In genomic region chr6:117441824-117442264, GRCh38 we compare ENCODE assay signal across 1 cellular context.
TF ChIP-seq lines count a peak whose summit lies in the region.

No MANE protein-coding gene starts in this region.

TF ChIP-seq in HepG2, 621 proteins besides CTCF, POLR2A, EP300 and RAD21 (continued from another document and continues in another):
- TF ChIP-seq ZBTB39 (CRISPR knock-in tag; IDR thresholded peaks at IDR 0.05) (peak; percentile 60; the same call in 1 of the 2 replicates), ZNF883 (CRISPR knock-in tag; IDR thresholded peaks at IDR 0.05; ENCODE audit: not compliant biosample characterization) (no peak), DR1 (CRISPR knock-in tag; IDR thresholded peaks at IDR 0.05) (no peak), ZNF800 (CRISPR knock-in tag; IDR thresholded peaks at IDR 0.05) (no peak), EHMT2 (IDR thresholded peaks at IDR 0.05; ENCODE audit: borderline replicate concordance, low read depth, low read length) (peak; percentile 84; the same call in 1 of the 2 replicates), ZMYM4 (CRISPR knock-in tag; IDR thresholded peaks at IDR 0.05) (peak; percentile 50; the same call in 1 of the 2 replicates), AFF4 (CRISPR knock-in tag; IDR thresholded peaks at IDR 0.05) (no peak), NR2F1 (CRISPR knock-in tag; IDR thresholded peaks at IDR 0.05) (peak in 1 of 2 experiments; percentile 39; a peak in 1 of 4 replicates), FOXA1 (IDR thresholded peaks at IDR 0.05) (peak; percentile 59), FOXA1 (CRISPR knock-in tag; IDR thresholded peaks at IDR 0.05) (peak; percentile 96), ZNF891 (CRISPR knock-in tag; IDR thresholded peaks at IDR 0.05) (no peak), KLF6 (CRISPR knock-in tag; IDR thresholded peaks at IDR 0.05) (peak; percentile 98), NFAT5 (CRISPR knock-in tag; IDR thresholded peaks at IDR 0.05) (no peak), KDM1A (CRISPR knock-in tag; IDR thresholded peaks at IDR 0.05) (0 out of 2 replicates have a peak, but pooled peaks have one; percentile 76), MIER3 (CRISPR knock-in tag; IDR thresholded peaks at IDR 0.05; ENCODE audit: borderline replicate concordance) (peak; percentile 91; the same call in 1 of the 2 replicates), ZNF564 (CRISPR knock-in tag; IDR thresholded peaks at IDR 0.05) (peak; percentile 81; the same call in 1 of the 2 replicates), SIN3A (IDR thresholded peaks at IDR 0.05; ENCODE audit: borderline replicate concordance, low read depth, low read length) (no peak), RBM22 (optimal IDR thresholded peaks at IDR 0.05; ENCODE audit: low read length) (no peak), THYN1 (CRISPR knock-in tag; IDR thresholded peaks at IDR 0.05; ENCODE audit: borderline replicate concordance, low read depth) (no peak), TARDBP (CRISPR knock-in tag; IDR thresholded peaks at IDR 0.05) (peak; percentile 93), HMG20B (CRISPR knock-in tag; conservative IDR thresholded peaks at IDR 0.05) (peak; percentile 65; the same call in 1 of the 2 replicates), BHLHE40 (IDR thresholded peaks at IDR 0.05; ENCODE audit: low read length) (no peak), RCOR2 (CRISPR knock-in tag; IDR thresholded peaks at IDR 0.05) (peak; percentile 95; the same call in 1 of the 2 replicates), MBD4 (IDR thresholded peaks at IDR 0.05; ENCODE audit: borderline replicate concordance, low read length) (peak; percentile 88; the same call in 1 of the 2 replicates), DNMT1 (CRISPR knock-in tag; IDR thresholded peaks at IDR 0.05) (no peak), MYPOP (CRISPR knock-in tag; IDR thresholded peaks at IDR 0.05) (peak; percentile 84; the same call in 1 of the 2 replicates), ZNF451 (CRISPR knock-in tag; IDR thresholded peaks at IDR 0.05) (no peak), MTF1 (CRISPR knock-in tag; IDR thresholded peaks at IDR 0.05) (no peak), FOSL2 (CRISPR knock-in tag; IDR thresholded peaks at IDR 0.05) (peak; percentile 63), ZNF614 (CRISPR knock-in tag; IDR thresholded peaks at IDR 0.05; ENCODE audit: borderline replicate concordance) (peak; percentile 96), ELF3 (CRISPR knock-in tag; IDR thresholded peaks at IDR 0.05) (peak; percentile 81), SAP130 (CRISPR knock-in tag; IDR thresholded peaks at IDR 0.05; ENCODE audit: low read depth) (peak; percentile 61), ATF1 (CRISPR knock-in tag; IDR thresholded peaks at IDR 0.05) (peak; percentile 68), HNRNPK (IDR thresholded peaks at IDR 0.05; ENCODE audit: low read depth, low read length, poor library complexity, severe bottlenecking) (no peak), ZNF468 (CRISPR knock-in tag; IDR thresholded peaks at IDR 0.05) (no peak), ZNF33B (CRISPR knock-in tag; IDR thresholded peaks at IDR 0.05) (no peak), ZBTB33 (CRISPR knock-in tag; IDR thresholded peaks at IDR 0.05) (no peak), NFKB2 (CRISPR knock-in tag; IDR thresholded peaks at IDR 0.05; ENCODE audit: borderline replicate concordance) (no peak), ZNF138 (CRISPR knock-in tag; IDR thresholded peaks at IDR 0.05; ENCODE audit: low read depth) (no peak), ZNF235 (CRISPR knock-in tag; IDR thresholded peaks at IDR 0.05; ENCODE audit: borderline replicate concordance) (no peak), ARNT (IDR thresholded peaks at IDR 0.05) (no peak), CREB3 (CRISPR knock-in tag; IDR thresholded peaks at IDR 0.05) (no peak), NPAS2 (CRISPR knock-in tag; IDR thresholded peaks at IDR 0.05; ENCODE audit: borderline replicate concordance) (no peak), HOXA5 (CRISPR knock-in tag; IDR thresholded peaks at IDR 0.05) (no peak), ZMAT5 (CRISPR knock-in tag; IDR thresholded peaks at IDR 0.05; ENCODE audit: borderline replicate concordance, low read depth) (no peak), ZNF577 (CRISPR knock-in tag; IDR thresholded peaks at IDR 0.05; ENCODE audit: borderline replicate concordance, low read depth) (no peak), FOXP1 (IDR thresholded peaks at IDR 0.05) (no peak), FOXP1 (CRISPR knock-in tag; IDR thresholded peaks at IDR 0.05) (peak; percentile 87), ZNF512 (CRISPR knock-in tag; IDR thresholded peaks at IDR 0.05) (no peak), RFX1 (IDR thresholded peaks at IDR 0.05) (no peak)
